In genomic region chr6:35259194-35259945, GRCh38 we compare ENCODE assay signal across 8 cellular contexts. TPM values are rescaled to one million over a fixed set of nuclear protein-coding genes. Genes with fewer than 3 reads are reported as not detected.
DNase-seq lines count a peak whose midpoint lies in the region; ATAC-seq, FAIRE-seq and TF ChIP-seq lines count a peak whose summit lies in the region.

TSS of gene ZNF76 (plus strand) at chr6:35259735. CDS start at chr6:35281152, 21,417 bp downstream.

- no peaks in the 10 kb centered on the region for H4K20me1 ChIP-seq in H1 (replicated peaks in 1 of 2; ENCODE audit: control insufficient read depth in 1 of 2, insufficient read depth in 2 of 2, low read length in 2 of 2)

- H2BK5ac ChIP-seq in H1 (ENCODE audit: low read depth, low read length) (peak within 1 kb of the TSS; percentile 97), mesendoderm (ENCODE audit: low read length) (peak within 1 kb of the TSS; percentile 86)

- DNase-seq in COLO668 (lab: John Stamatoyannopoulos, UW; ENCODE audit: unreplicated experiment) (peak; percentile 96), HTR-8/SVneo (ENCODE audit: insufficient read length, low spot score) (peak; percentile 99), NOMO-1 treated with dmso at 0.1 percent for 144 hours (lab: John Stamatoyannopoulos, UW; ENCODE audit: unreplicated experiment) (peak; percentile 89), H1 (ENCODE audit: low read depth in 1 of 2, low spot score in 2 of 2) (peak; percentile 94 to 100), mesendoderm (peak; percentile 99)
- DNase-seq in activated CD8-positive, alpha-beta memory T cell treated with anti-CD3 and anti-CD28 coated beads for 48 hours (ENCODE audit: low read depth in 2 of 3, low spot score in 2 of 3) = peak; percentile 85 to 91 (median 88)
- DNase-seq in stimulated activated CD8-positive, alpha-beta memory T cell treated with anti-CD3 and anti-CD28 coated beads, Interleukin-15, amount 100 ng/mL, for 1 hour (ENCODE audit: low read depth) = peak; percentile 75

- H3K27me3 ChIP-seq in H1 (replicated peaks in 1 of 4; ENCODE audit: control insufficient read depth in 3 of 4, extremely low read depth in 1 of 4, insufficient read depth in 3 of 4, low read length in 3 of 4) (no peaks in the 10 kb centered on the region), mesendoderm (ENCODE audit: insufficient read depth, low read length, poor library complexity) (no peaks in the 10 kb centered on the region)

- H3K36me3 ChIP-seq in H1 (ENCODE audit: control insufficient read depth in 2 of 4, insufficient read depth in 4 of 4, low read length in 3 of 4) = no peaks in the 10 kb centered on the region
- no peaks in the 10 kb centered on the region for H3K36me3 ChIP-seq in mesendoderm (ENCODE audit: control insufficient read depth, insufficient read depth, low read length)

- H3K23ac ChIP-seq in H1 (ENCODE audit: insufficient read length) (no peak within 1 kb of the TSS), mesendoderm (ENCODE audit: low read length) (no peak within 1 kb of the TSS)

- 2% methylated on average over 62 of the region's 82 CpGs; no CpG with 5 or more reads in 1 of the 2 experiments for WGBS in H1 (ENCODE audit: extremely low coverage in 1 of 2, insufficient coverage in 1 of 2, insufficient read length in 1 of 2, insufficient replicate concordance in 2 of 2, low coverage in 1 of 2, low lambda C conversion rate in 2 of 2, missing lambda C conversion rate in 1 of 2), 2 experiments
- WGBS in mesendoderm (ENCODE audit: extremely low coverage, insufficient coverage, low lambda C conversion rate) = no CpG with 5 or more reads among the region's 82 CpGs

- FAIRE-seq in HTR-8/SVneo (lab: Jason Lieb, UNC) (peak; percentile 38), H1 (lab: Jason Lieb, UNC) (no peak)

- peak within 1 kb of the TSS; percentile 76 for H4K5ac ChIP-seq in H1 (ENCODE audit: insufficient read length, low read depth, low read length)
- peak within 1 kb of the TSS; percentile 92 for H4K5ac ChIP-seq in mesendoderm (ENCODE audit: low read length)

- H3K4me1 ChIP-seq in H1 (replicated peaks in 1 of 4; ENCODE audit: control insufficient read depth in 3 of 4, insufficient read depth in 4 of 4, low read length in 3 of 4) = peaks cover 0 to 10% (median 0%) of the 10 kb centered on the region in 4 experiments; a peak in 4 of 7 replicates
- H3K4me1 ChIP-seq in mesendoderm (ENCODE audit: control insufficient read depth, low read depth, low read length) = peaks cover 9% of the 10 kb centered on the region

- peak within 1 kb of the TSS; percentile 95; the same call in 1 of the 2 replicates for H2BK12ac ChIP-seq in H1 (ENCODE audit: low read depth, low read length)

- H2BK15ac ChIP-seq in H1 (ENCODE audit: low read length) (peak within 1 kb of the TSS; percentile 92; the same call in 1 of the 2 replicates), mesendoderm (replicated peaks; ENCODE audit: low read depth) (no peak within 1 kb of the TSS)

- peak within 1 kb of the TSS; percentile 37 for H2AFZ ChIP-seq in H1 (ENCODE audit: low read length)

- peak within 1 kb of the TSS; percentile 16 for H2BK120ac ChIP-seq in H1 (replicated peaks; ENCODE audit: low read depth, low read length)
- no peak within 1 kb of the TSS for H2BK120ac ChIP-seq in mesendoderm (ENCODE audit: low read depth, low read length)

- peaks cover 8% of the 10 kb centered on the region for H3K23me2 ChIP-seq in H1 (ENCODE audit: low read depth, low read length)

- H3K4ac ChIP-seq in H1 (replicated peaks; ENCODE audit: insufficient read length, low read depth, low read length) (peak within 1 kb of the TSS; percentile 92), mesendoderm (ENCODE audit: low read depth, low read length) (peak within 1 kb of the TSS; percentile 98)

- no peak for TF ChIP-seq RAD21 in H1 (IDR thresholded peaks at IDR 0.05 in 1 of 2, conservative IDR thresholded peaks at IDR 0.05 in 1 of 2; ENCODE audit: low read depth in 2 of 2, low read length in 2 of 2)

- 0 out of 2 replicates have a peak within 1 kb of the TSS, but pooled peaks have one; percentile 49 for H2AK5ac ChIP-seq in H1 (ENCODE audit: low read depth, low read length)
- peak within 1 kb of the TSS; percentile 91 for H2AK5ac ChIP-seq in mesendoderm (ENCODE audit: low read length)

- H4K8ac ChIP-seq in H1 (ENCODE audit: extremely low read depth, insufficient read depth, low read length) = peak within 1 kb of the TSS; percentile 90
- peak within 1 kb of the TSS; percentile 58 for H4K8ac ChIP-seq in mesendoderm (ENCODE audit: low read depth, low read length)

- peak in 1 of 2 experiments; percentile 96; a peak in 2 of 3 replicates for TF ChIP-seq POLR2A in H1 (IDR thresholded peaks at IDR 0.05; ENCODE audit: control extremely low read depth in 1 of 2, low read depth in 2 of 2, low read length in 2 of 2)

- CTCF ChIA-PET in H1 (lab: Charles Lee; ENCODE audit: partially characterized antibody) = interaction anchor here (0.9 to 1.8 kb wide), 9 partner anchors 9 to 267 kb away, joined by 3 to 18 read pairs (median 3); no protein-coding TSS in a partner anchor

- peak within 1 kb of the TSS; percentile 93 to 99 for H3K4me2 ChIP-seq in H1 (ENCODE audit: insufficient read depth in 1 of 2, low read depth in 2 of 2, low read length in 2 of 2)
- H3K4me2 ChIP-seq in mesendoderm (ENCODE audit: low read length) = peak within 1 kb of the TSS; percentile 99

- H3K79me2 ChIP-seq in H1 (ENCODE audit: control insufficient read depth in 1 of 2, insufficient read depth in 2 of 2, low read length in 2 of 2) (peaks cover 0 to 4% of the 10 kb centered on the region in 2 experiments; a peak in 1 of 4 replicates), mesendoderm (ENCODE audit: control insufficient read depth, insufficient read depth, low read length) (no peaks in the 10 kb centered on the region)

- H3K27ac ChIP-seq in H1 (ENCODE audit: low read depth, low read length) (peak within 1 kb of the TSS; percentile 92), mesendoderm (ENCODE audit: low read depth, low read length) (peak within 1 kb of the TSS; percentile 95)

- H3K56ac ChIP-seq in H1 (replicated peaks; ENCODE audit: insufficient read length, low read depth, low read length) (peak within 1 kb of the TSS; percentile 75), mesendoderm (ENCODE audit: low read length) (peak within 1 kb of the TSS; percentile 94)

- H3K9me3 ChIP-seq in H1 (ENCODE audit: insufficient read depth in 2 of 2, low read depth in 1 of 2, low read length in 1 of 2) = no peaks in the 10 kb centered on the region

- H3K9ac ChIP-seq in H1 (replicated peaks in 1 of 4; ENCODE audit: extremely low read depth in 1 of 4, low read depth in 3 of 4, low read length in 3 of 4) = peak within 1 kb of the TSS; percentile 80 to 93 (median 90)
- H3K9ac ChIP-seq in mesendoderm (ENCODE audit: low read length) = peak within 1 kb of the TSS; percentile 95

- no peak for TF ChIP-seq CTCF in H1 (IDR thresholded peaks at IDR 0.05; ENCODE audit: control extremely low read depth in 1 of 3, insufficient read depth in 1 of 3, low read depth in 1 of 3, low read length in 3 of 3)

- TF ChIP-seq EP300 in H1 (IDR thresholded peaks at IDR 0.05; ENCODE audit: borderline replicate concordance in 1 of 2, low read depth in 2 of 2, low read length in 2 of 2) = peak in 1 of 2 experiments; percentile 91; a peak in 2 of 3 replicates

- H3K4me3 ChIP-seq in H1 (ENCODE audit: extremely low read depth in 1 of 4, insufficient read depth in 2 of 4, low read depth in 3 of 4, low read length in 4 of 4) (peak within 1 kb of the TSS; percentile 61 to 89 (median 80)), mesendoderm (ENCODE audit: low read length) (peak within 1 kb of the TSS; percentile 96)

- H3K14ac ChIP-seq in H1 (ENCODE audit: insufficient read length) = no peak within 1 kb of the TSS

- peak; percentile 77 for ATAC-seq in GM21360 (IDR thresholded peaks at IDR 0.05; ENCODE audit: unreplicated experiment)

- POLR2A ChIA-PET in H1 (lab: Charles Lee; ENCODE audit: partially characterized antibody) = interaction anchor here (0.8 to 2.4 kb wide), 24 partner anchors 9 to 728 kb away, joined by 3 to 15 read pairs (median 4); partner anchors contain the start of genes BLTP3A, RPL10A and TAF11

- H4K91ac ChIP-seq in H1 (replicated peaks; ENCODE audit: insufficient read length, low read length) = peak within 1 kb of the TSS; percentile 94

- peak within 1 kb of the TSS; percentile 99 for H3K18ac ChIP-seq in H1 (ENCODE audit: extremely low read depth, low read length)
- peak within 1 kb of the TSS; percentile 99 for H3K18ac ChIP-seq in mesendoderm (ENCODE audit: low read length)

- H2BK20ac ChIP-seq in H1 (ENCODE audit: low read length) = no peak within 1 kb of the TSS

- H3K79me1 ChIP-seq in H1 (ENCODE audit: low read depth, low read length) (no peaks in the 10 kb centered on the region), mesendoderm (ENCODE audit: low read length) (peaks cover 6% of the 10 kb centered on the region)

TF ChIP-seq in H1, 55 proteins besides CTCF, POLR2A, EP300 and RAD21 (continues in another document):
- TF ChIP-seq KDM5A (IDR thresholded peaks at IDR 0.05; ENCODE audit: low read length) (0 out of 2 replicates have a peak, but pooled peaks have one; percentile 14), RFX5 (IDR thresholded peaks at IDR 0.05; ENCODE audit: borderline replicate concordance, low read depth, low read length) (no peak), CEBPB (IDR thresholded peaks at IDR 0.05; ENCODE audit: low read depth, low read length) (no peak), BACH1 (IDR thresholded peaks at IDR 0.05; ENCODE audit: low read length) (no peak), ASH2L (IDR thresholded peaks at IDR 0.05; ENCODE audit: low read length) (peak; percentile 48), CTBP2 (IDR thresholded peaks at IDR 0.05; ENCODE audit: borderline replicate concordance, insufficient read depth, insufficient read length, low read length) (peak; percentile 71), E2F6 (IDR thresholded peaks at IDR 0.05) (0 out of 2 replicates have a peak, but pooled peaks have one; percentile 13), NRF1 (IDR thresholded peaks at IDR 0.05; ENCODE audit: low read depth, low read length) (0 out of 2 replicates have a peak, but pooled peaks have one; percentile 13)

RNA-seq across cellular contexts. Expression of gene ZNF76, which starts in this region (rescaled TPM):
- total RNA-seq in H1 (2021; fragmentation: NEBNext Ultra II Directional; extraction: Animal tissue kit (Norgen Biotek cat#: 25700)) = 17.9 and 18.3 TPM in 2 replicates
- polyA plus RNA-seq in H1 (2011; rRNA removed) = 23.9 and 27.2 TPM in 2 replicates
- 26.3 TPM for polyA plus RNA-seq in H1 (2011; cell fraction: cytosol; rRNA removed)
- polyA plus RNA-seq in H1 (2011; cell fraction: nucleus; rRNA removed) = 101 TPM
- polyA plus RNA-seq in H1 (2012, experiment 1 of 2) = 16.9 to 28.4 TPM (median 27.4 TPM) in 4 replicates
- 17.7 TPM for polyA plus RNA-seq in H1 (2012, experiment 2 of 2)
- 10.3 TPM for polyA plus RNA-seq in H1 (2013, experiment 1 of 2)
- polyA plus RNA-seq in H1 (2013, experiment 2 of 2) = 8.7 TPM
- 29.7 and 33.8 TPM in 2 replicates for polyA minus RNA-seq in H1 (2011; rRNA and poly(A)+ RNA removed)
- 9.7 TPM for polyA minus RNA-seq in H1 (2011; cell fraction: cytosol; rRNA and poly(A)+ RNA removed)
- polyA minus RNA-seq in H1 (2011; cell fraction: nucleus; rRNA and poly(A)+ RNA removed) = 19.5 TPM
- polyA plus RNA-seq in mesendoderm (2013, experiment 1 of 2) = 7.4 TPM
- polyA plus RNA-seq in mesendoderm (2013, experiment 2 of 2) = 7.5 TPM

Comparison
In these comparisons a context has a peak if more than half of its experiments do, and no peak if none do; other contexts are left out.
1. Peak in every context shown above with its lines: DNase-seq, ATAC-seq, H3K4me3 ChIP-seq and H3K27ac ChIP-seq.